ENCODE assay signal across 4 cellular contexts in the genomic region with DNA sequence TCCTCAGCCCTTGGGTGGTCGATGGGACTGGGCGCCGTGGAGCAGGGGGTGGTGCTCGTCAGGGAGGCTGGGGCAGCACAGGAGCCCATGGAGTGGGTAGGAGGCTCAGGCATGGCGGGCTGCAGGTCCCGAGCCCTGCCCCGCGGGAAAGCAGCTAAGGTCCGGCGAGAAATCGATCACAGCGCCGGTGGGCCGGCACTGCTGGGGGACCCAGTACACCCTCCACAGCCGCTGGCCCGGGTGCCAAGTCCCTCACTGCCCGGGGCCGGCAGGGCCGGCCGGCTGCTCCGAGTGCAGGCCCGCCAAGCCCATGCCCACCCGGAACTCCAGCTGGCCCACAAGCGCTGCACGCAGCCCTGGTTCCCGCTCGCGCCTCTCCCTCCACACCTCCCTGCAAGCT. TPM values are rescaled to one million over a fixed set of nuclear protein-coding genes. Genes with fewer than 3 reads are reported as not detected.
"Had no signal": no experiment of that assay in that cellular context is flagged by ENCODE, and none has a peak within 500 bp of the region (broad histone marks: within the 10 kb centered on the region; RNA-seq: fewer than 3 reads in every experiment).

No MANE protein-coding gene starts in this region.

RNA-seq across cellular contexts. Expression of gene CCBE1, which starts 16.9 kb away (rescaled TPM):
- total RNA-seq: naive thymus-derived CD4-positive, alpha-beta T cell; naive thymus-derived CD8-positive, alpha-beta T cell; natural killer cell treated with Interleukin-12 subunit alpha and Interleukin-12 subunit beta and Interleukin-15 and Interleukin-18, amount 100 ng/mL, for 72 hours had no signal
- polyA plus RNA-seq: naive thymus-derived CD4-positive, alpha-beta T cell; smooth muscle cell had no signal
